13 cellular contexts compared by ENCODE assay signal in genomic region chr1:51344602-51345299, GRCh38. TPM values are rescaled to one million over a fixed set of nuclear protein-coding genes. Genes with fewer than 3 reads are reported as not detected.
DNase-seq lines count a peak whose midpoint lies in the region; ATAC-seq, FAIRE-seq and TF ChIP-seq lines count a peak whose summit lies in the region.
"Had no signal": no experiment of that assay in that cellular context is flagged by ENCODE, and none has a peak within 500 bp of the region (broad histone marks: within the 10 kb centered on the region; RNA-seq: fewer than 3 reads in every experiment).

No MANE protein-coding gene starts in this region.

- H3K4me3 ChIP-seq in bronchial epithelial cell (ENCODE audit: low read depth, low read length) (peak overlapping the region; percentile 40), upper lobe of right lung (peak overlapping the region; percentile 43)
- H3K4me3 ChIP-seq: BLaER1, ovary, tibial nerve had no signal

- FAIRE-seq in bronchial epithelial cell (lab: Jason Lieb, UNC) = no peak
- FAIRE-seq: colon had no signal

- no peaks in the 10 kb centered on the region for H3K9me3 ChIP-seq in upper lobe of right lung
- H3K9me3 ChIP-seq: BLaER1, ovary, tibial nerve had no signal

- no peak for TF ChIP-seq CTCF in bronchial epithelial cell (IDR thresholded peaks at IDR 0.05; ENCODE audit: insufficient read depth, low read length, severe bottlenecking)
- TF ChIP-seq CTCF in upper lobe of right lung (IDR thresholded peaks at IDR 0.05) = peak; percentile 22

- peak; percentile 54 for DNase-seq in activated CD8-positive, alpha-beta memory T cell treated with anti-CD3 and anti-CD28 coated beads for 24 hours
- no peak for DNase-seq in activated CD8-positive, alpha-beta memory T cell treated with anti-CD3 and anti-CD28 coated beads, Interleukin-2, amount 50 U/mL, for 4 hours
- DNase-seq in bronchial epithelial cell (ENCODE audit: low read depth) (no peak), left colon (peak; percentile 45 to 73), upper lobe of right lung (peak; percentile 86), posterior vena cava (ENCODE audit: low spot score) (no peak), NCI-H1417 treated with DMSO at 0.1 percent for 48 hours (lab: John Stamatoyannopoulos, UW) (no peak)
- no peak for DNase-seq in activated naive CD4-positive, alpha-beta T cell treated with anti-CD3 and anti-CD28 coated beads, Interleukin-2, amount 50 U/mL, for 16 hours
- DNase-seq: ovary had no signal

- intact Hi-C loops in left colon (cut with DNase I, micrococcal nuclease) = no loop called here
- intact Hi-C loops in upper lobe of right lung (cut with DNase I) = no loop called here
- intact Hi-C loops in posterior vena cava (cut with DNase I) = no loop called here

- H3K36me3 ChIP-seq in bronchial epithelial cell (ENCODE audit: control insufficient read depth, insufficient read depth, low read length) (no peaks in the 10 kb centered on the region), upper lobe of right lung (no peaks in the 10 kb centered on the region)
- H3K36me3 ChIP-seq: BLaER1, ovary had no signal

- peaks cover 5% of the 10 kb centered on the region for H3K27me3 ChIP-seq in bronchial epithelial cell (ENCODE audit: control insufficient read depth, insufficient read depth, low read length)
- H3K27me3 ChIP-seq in upper lobe of right lung = peaks cover 22% of the 10 kb centered on the region
- H3K27me3 ChIP-seq: ovary had no signal

- ATAC-seq in left colon (peak; percentile 90), upper lobe of right lung (peak; percentile 90)

- peak overlapping the region; percentile 24 for H3K27ac ChIP-seq in upper lobe of right lung
- H3K27ac ChIP-seq: BLaER1, ovary, tibial nerve had no signal

- peaks cover 3% of the 10 kb centered on the region for H3K4me1 ChIP-seq in upper lobe of right lung
- H3K4me1 ChIP-seq: BLaER1 had no signal

RNA-seq across cellular contexts. Expression of gene TTC39A, which starts 14.4 kb away (rescaled TPM):
- 6.1 and 20.5 TPM in 2 replicates for total RNA-seq in bronchial epithelial cell
- 100 to 1,000 TPM in 1 of 2 donors, 10 to 100 TPM in 1; 80.4 to 114 TPM for total RNA-seq in left colon
- 42.1 TPM for total RNA-seq in upper lobe of right lung
- total RNA-seq in posterior vena cava = 1 to 10 TPM in 1 of 2 donors, under 1 TPM in 1; 0.81 to 1.6 TPM
- total RNA-seq: LHCN-M2 had no signal

Comparison
In these comparisons a context has a peak if more than half of its experiments do, and no peak if none do; other contexts are left out.
1. DNase-seq: peak in activated CD8-positive, alpha-beta memory T cell treated with anti-CD3 and anti-CD28 coated beads for 24 hours (single experiment), left colon (2 of 2) and upper lobe of right lung (single experiment); none in activated CD8-positive, alpha-beta memory T cell treated with anti-CD3 and anti-CD28 coated beads, Interleukin-2, amount 50 U/mL, for 4 hours (single experiment), bronchial epithelial cell (single experiment), activated naive CD4-positive, alpha-beta T cell treated with anti-CD3 and anti-CD28 coated beads, Interleukin-2, amount 50 U/mL, for 16 hours (single experiment), posterior vena cava (single experiment) and NCI-H1417 treated with DMSO at 0.1 percent for 48 hours (single experiment).